In genomic region chr2:231769170-231770136, GRCh38 we compare ENCODE assay signal across 15 cellular contexts. TPM values are rescaled to one million over a fixed set of nuclear protein-coding genes. Genes with fewer than 3 reads are reported as not detected.
A peak's percentile ranks its signal among the peaks of the same experiment; 100 is the strongest.
DNase-seq lines count a peak whose midpoint lies in the region; ATAC-seq, FAIRE-seq and TF ChIP-seq lines count a peak whose summit lies in the region.
"Had no signal": no experiment of that assay in that cellular context is flagged by ENCODE, and none has a peak within 500 bp of the region (broad histone marks: within the 10 kb centered on the region; RNA-seq: fewer than 3 reads in every experiment).

No MANE protein-coding gene starts in this region.

- no peaks in the 10 kb centered on the region for H3K4me1 ChIP-seq in A673 (ENCODE audit: insufficient read depth, low read length, poor library complexity, severe bottlenecking)
- H3K4me1 ChIP-seq: foreskin keratinocyte, tibial artery had no signal

- ATAC-seq in GM18505 (IDR thresholded peaks at IDR 0.05; ENCODE audit: unreplicated experiment): peak; percentile 44
- ATAC-seq: foreskin keratinocyte had no signal

- no peaks in the 10 kb centered on the region for H3K27me3 ChIP-seq in A673 (replicated peaks; ENCODE audit: insufficient read depth, low read depth, low read length, poor library complexity)
- H3K27me3 ChIP-seq: foreskin keratinocyte, tibial artery had no signal

- no peaks in the 10 kb centered on the region for H3K36me3 ChIP-seq in A673 (ENCODE audit: insufficient read depth, low read length, poor library complexity, severe bottlenecking)
- H3K36me3 ChIP-seq: HAP-1, tibial artery had no signal

- no peak for TF ChIP-seq POLR2A in GM18505 (IDR thresholded peaks at IDR 0.05; ENCODE audit: borderline replicate concordance, extremely low read depth, insufficient read depth, insufficient read length)

- peak; percentile 54 for DNase-seq in GM10248 (ENCODE audit: extremely low spot score)
- no peak for DNase-seq in HTR-8/SVneo (ENCODE audit: insufficient read length, low spot score)
- DNase-seq in dermis microvascular lymphatic vessel endothelial cell (ENCODE audit: low read depth in 2 of 2): peak; percentile 11 to 31
- no peak for DNase-seq in A673 (ENCODE audit: low spot score)
- DNase-seq in foreskin fibroblast: no peak
- no peak for DNase-seq in hepatic stellate cell (ENCODE audit: low spot score)
- DNase-seq: activated CD8-positive, alpha-beta memory T cell treated with anti-CD3 and anti-CD28 coated beads for 24 hours; activated effector memory CD4-positive, alpha-beta T cell treated with anti-CD3 and anti-CD28 coated beads, Interleukin-2, amount 50 U/mL, for 16 hours; foreskin keratinocyte; NCI-H1105 treated with DMSO at 0.1 percent for 48 hours; NCI-H82; tibial artery had no signal

- CTCF ChIA-PET in GM10248 (lab: Yijun Ruan, JAX) (interaction anchor here (1.0 to 2.1 kb wide), 9 partner anchors 9 to 157 kb away, joined by 3 to 11 read pairs (median 3); no protein-coding TSS in a partner anchor), A673 (lab: Charles Lee) (no interaction called here)

- intact Hi-C loops in A673 (cut with micrococcal nuclease; ENCODE audit: unreplicated experiment): no loop called here

- H3K9me3 ChIP-seq in A673 (ENCODE audit: low read depth, low read length, poor library complexity, severe bottlenecking): no peaks in the 10 kb centered on the region
- H3K9me3 ChIP-seq: HAP-1, tibial artery had no signal

- FAIRE-seq in HTR-8/SVneo (lab: Jason Lieb, UNC): peak; percentile 83

- TF ChIP-seq CTCF in GM10248 (IDR thresholded peaks at IDR 0.05; ENCODE audit: control extremely low read depth, extremely low read depth, low read depth, missing control alignments) (peak; percentile 34), A673 (conservative IDR thresholded peaks at IDR 0.05; ENCODE audit: low read depth, low read length) (no peak), foreskin fibroblast (IDR thresholded peaks at IDR 0.05; ENCODE audit: low read depth, low read length) (no peak)

- H3K4me3 ChIP-seq in A673 (ENCODE audit: low read depth, low read length, poor library complexity, severe bottlenecking): no peak overlapping the region
- no peak overlapping the region for H3K4me3 ChIP-seq in foreskin fibroblast (ENCODE audit: low read depth in 1 of 2, low read length in 2 of 2)
- H3K4me3 ChIP-seq: HAP-1, tibial artery had no signal

- BruUV-seq in A673 (replicated peaks; lab: Mats Ljungman, UMichigan): no TSS peak

- no peak overlapping the region for H3K27ac ChIP-seq in A673 (ENCODE audit: low read depth, low read length, poor library complexity, severe bottlenecking)
- H3K27ac ChIP-seq: foreskin keratinocyte, tibial artery, VCaP had no signal

- POLR2A ChIA-PET in GM10248 (lab: Yijun Ruan, JAX) (interaction anchor here (0.6 kb wide), 1 partner anchor 305 kb away, joined by 3 read pairs; the partner anchor contains the start of gene NCL), A673 (lab: Charles Lee; ENCODE audit: low non-redundant PET) (no interaction called here)

RNA-seq across cellular contexts. Expression of gene PDE6D, which starts 11.6 kb away (rescaled TPM):
- total RNA-seq in dermis microvascular lymphatic vessel endothelial cell (14.9 and 20.6 TPM in 2 replicates), A673 (2021) (19.7 and 27.3 TPM in 2 replicates)

RNA-seq across cellular contexts. Expression of gene COPS7B, which starts 16.8 kb away (rescaled TPM):
- total RNA-seq in dermis microvascular lymphatic vessel endothelial cell: 11.2 and 15.8 TPM in 2 replicates
- total RNA-seq in A673 (2021): 64.1 and 66.5 TPM in 2 replicates

Comparison
In these comparisons a context has a peak if more than half of its experiments do, and no peak if none do; other contexts are left out.
1. DNase-seq: peak in GM10248 (single experiment) and dermis microvascular lymphatic vessel endothelial cell (2 of 2); none in HTR-8/SVneo (single experiment), A673 (single experiment), foreskin fibroblast (0 of 2) and hepatic stellate cell (single experiment).